In genomic region chr6:149435919-149436586, GRCh38 we compare ENCODE assay signal across 30 cellular contexts. TPM values are rescaled to one million over a fixed set of nuclear protein-coding genes. Genes with fewer than 3 reads are reported as not detected.
"Had no signal": no experiment of that assay in that cellular context is flagged by ENCODE, and none has a peak within 500 bp of the region (broad histone marks: within the 10 kb centered on the region; RNA-seq: fewer than 3 reads in every experiment).

No MANE protein-coding gene starts in this region.

- H3K4me3 ChIP-seq: adrenal gland, MG63, Peyer's patch had no signal

- ATAC-seq: activated CD8-positive, alpha-beta T cell treated with anti-CD3 and anti-CD28 coated beads for 36 hours; PC-3 had no signal

- H3K9me3 ChIP-seq: adrenal gland, MG63, Peyer's patch had no signal

- H3K36me3 ChIP-seq: adrenal gland, brain microvascular endothelial cell, MG63, Peyer's patch, WERI-Rb-1 had no signal

- H3K27me3 ChIP-seq: adrenal gland, brain microvascular endothelial cell, MG63, Peyer's patch had no signal

- H3K27ac ChIP-seq: adrenal gland, brain microvascular endothelial cell, Peyer's patch, WERI-Rb-1 had no signal

- DNase-seq: activated CD4-positive, alpha-beta T cell treated with anti-CD3 and anti-CD28 coated beads for 1 hour; activated CD4-positive, alpha-beta T cell treated with anti-CD3 and anti-CD28 coated beads, Interleukin-2, amount 10 ng/mL, durations not matched to agents 24 days and 14 days; activated CD4-positive, alpha-beta T cell treated with anti-CD3 and anti-CD28 coated beads, Interleukin-2, amount 50 U/mL, for 4 hours; activated CD4-positive, CD25-positive, alpha-beta regulatory T cell; activated CD8-positive, alpha-beta T cell treated with anti-CD3 and anti-CD28 coated beads for 36 hours; activated gamma-delta T cell treated with Interleukin-2 at 50 U/mL for 16 hours; activated naive CD4-positive, alpha-beta T cell treated with anti-CD3 and anti-CD28 coated beads for 36 hours; brain microvascular endothelial cell; central memory CD4-positive, alpha-beta T cell; Kasumi-1; KBM-7; MG63; NCI-H1048; NCI-H1105 treated with DMSO at 0.1 percent for 48 hours; NCI-H1436; NCI-H1694; NCI-H2029; NCI-H345; NCI-H524 treated with DMSO at 0.1 percent for 48 hours; NCI-H748 treated with DMSO at 0.1 percent for 48 hours; NK-92 treated with Interleukin-12 subunit alpha and Interleukin-12 subunit beta, amount 100 ng/mL, for 24 hours; PC-3; Peyer's patch; Right ventricle myocardium superior; SW 1271; T-helper 1 cell; T-helper 2 cell; T-helper 9 cell; WERI-Rb-1 had no signal

RNA-seq across cellular contexts. Expression of gene ZC3H12D, which starts 48.8 kb away (rescaled TPM):
- total RNA-seq: PC-3 had no signal
